9 cellular contexts compared by ENCODE assay signal in the genomic region with DNA sequence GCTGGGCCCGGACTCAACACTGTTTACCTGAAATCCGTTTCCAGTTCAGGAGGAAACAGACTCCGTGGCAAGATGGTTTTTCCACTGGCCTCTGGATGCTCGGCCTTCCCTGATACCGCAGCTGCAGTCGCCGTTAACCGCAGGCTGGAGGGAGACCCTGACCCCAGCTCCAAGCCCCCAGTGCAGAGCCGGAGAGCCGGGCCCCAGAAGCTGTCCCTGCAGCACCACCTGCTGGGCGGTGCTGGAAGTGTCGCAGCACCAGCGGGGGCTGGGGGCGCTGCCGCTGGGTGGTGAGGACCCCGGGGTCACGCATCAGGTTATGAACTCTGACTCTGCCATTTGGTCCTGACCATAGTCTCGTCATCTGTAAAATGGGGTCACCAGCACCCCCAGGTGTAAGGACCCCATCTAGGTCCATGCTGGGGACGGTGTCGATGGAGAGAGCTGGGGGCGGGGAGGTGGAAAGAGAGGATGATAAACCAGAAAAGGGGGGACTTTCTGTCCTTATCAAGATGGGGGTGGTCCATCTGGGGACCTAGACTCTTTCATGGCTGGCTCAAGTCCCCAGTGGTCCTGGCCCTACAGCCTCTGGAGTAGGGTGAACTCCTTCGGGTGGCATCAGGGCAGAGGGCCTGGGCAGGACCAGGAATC. TPM values are rescaled to one million over a fixed set of nuclear protein-coding genes. Genes with fewer than 3 reads are reported as not detected.
DNase-seq lines count a peak whose midpoint lies in the region; ATAC-seq, FAIRE-seq and TF ChIP-seq lines count a peak whose summit lies in the region.
"Had no signal": no experiment of that assay in that cellular context is flagged by ENCODE, and none has a peak within 500 bp of the region (broad histone marks: within the 10 kb centered on the region; RNA-seq: fewer than 3 reads in every experiment).

No MANE protein-coding gene starts in this region.

- peak in 3 of 4 donors; percentile 56 to 68 (median 67) for ATAC-seq in pancreas

- H3K4me3 Mint-ChIP-seq in activated CD4-positive, alpha-beta T cell treated with anti-CD3 and anti-CD28 coated beads, Interleukin-2, amount 10 ng/mL, durations not matched to agents 24 days and 14 days: no peak overlapping the region

- H3K4me3 ChIP-seq in A673 (ENCODE audit: low read depth, low read length, poor library complexity, severe bottlenecking) (no peak overlapping the region), pancreas (no peak overlapping the region)

- CTCF ChIA-PET in A673 (lab: Charles Lee): interaction anchor here (1.0 to 2.8 kb wide), 5 partner anchors 12 to 199 kb away, joined by 4 to 45 read pairs (median 4); no protein-coding TSS in a partner anchor

- H3K27me3 Mint-ChIP-seq in activated CD4-positive, alpha-beta T cell treated with anti-CD3 and anti-CD28 coated beads, Interleukin-2, amount 10 ng/mL, durations not matched to agents 24 days and 14 days: peaks cover 4% of the 10 kb centered on the region

- TF ChIP-seq CTCF in A673 (conservative IDR thresholded peaks at IDR 0.05; ENCODE audit: low read depth, low read length) (peak; percentile 98), GM20000 (IDR thresholded peaks at IDR 0.05; ENCODE audit: extremely low read depth, missing control alignments) (peak; percentile 82), pancreas (IDR thresholded peaks at IDR 0.05) (peak; percentile 77 to 91 (median 90))

- H3K9me3 Mint-ChIP-seq in activated CD4-positive, alpha-beta T cell treated with anti-CD3 and anti-CD28 coated beads, Interleukin-2, amount 10 ng/mL, durations not matched to agents 24 days and 14 days: peaks cover under 1% of the 10 kb centered on the region

- H3K27ac Mint-ChIP-seq in activated CD4-positive, alpha-beta T cell treated with anti-CD3 and anti-CD28 coated beads, Interleukin-2, amount 10 ng/mL, durations not matched to agents 24 days and 14 days: no peak overlapping the region

- H3K36me3 Mint-ChIP-seq in activated CD4-positive, alpha-beta T cell treated with anti-CD3 and anti-CD28 coated beads, Interleukin-2, amount 10 ng/mL, durations not matched to agents 24 days and 14 days (ENCODE audit: low read depth): peaks cover 3% of the 10 kb centered on the region

- intact Hi-C loops in A673 (cut with micrococcal nuclease; ENCODE audit: unreplicated experiment): loop anchor here (1.0 kb wide), 1 partner anchor 73 kb away; no protein-coding TSS in a partner anchor
- intact Hi-C loops in activated CD4-positive, alpha-beta T cell treated with anti-CD3 and anti-CD28 coated beads, Interleukin-2, amount 10 ng/mL, durations not matched to agents 24 days and 14 days (cut with micrococcal nuclease): loop anchor here (1.0 to 5.0 kb wide), 2 partner anchors 75 to 159 kb away; no protein-coding TSS in a partner anchor
- intact Hi-C loops in pancreas (cut with DNase I): loop anchor here in 2 of 3 donors (2.0 to 5.0 kb wide), 2 partner anchors 73 to 75 kb away; no protein-coding TSS in a partner anchor

- no peaks in the 10 kb centered on the region for H3K4me1 Mint-ChIP-seq in activated CD4-positive, alpha-beta T cell treated with anti-CD3 and anti-CD28 coated beads, Interleukin-2, amount 10 ng/mL, durations not matched to agents 24 days and 14 days

- no peak overlapping the region for H3K27ac ChIP-seq in A673 (ENCODE audit: low read depth, low read length, poor library complexity, severe bottlenecking)
- no peak overlapping the region for H3K27ac ChIP-seq in pancreas

- FAIRE-seq in pancreas (lab: Jason Lieb, UNC): no peak

- H3K36me3 ChIP-seq in A673 (ENCODE audit: insufficient read depth, low read length, poor library complexity, severe bottlenecking) (no peaks in the 10 kb centered on the region), pancreas (no peaks in the 10 kb centered on the region)

- DNase-seq in A673 (ENCODE audit: low spot score) (peak; percentile 22), GM20000 (ENCODE audit: low spot score) (peak; percentile 83), epidermal melanocyte (ENCODE audit: insufficient read length, low spot score) (peak; percentile 72), pancreas (peak in 3 of 6 donors; percentile 23 to 77 (median 74)), DMS53 treated with DMSO at 0.1 percent for 48 hours (lab: John Stamatoyannopoulos, UW; ENCODE audit: unreplicated experiment) (no peak), HCEC 1CT (no peak), EL (no peak)
- peak; percentile 81 for DNase-seq in activated CD4-positive, alpha-beta T cell treated with anti-CD3 and anti-CD28 coated beads, Interleukin-2, amount 10 ng/mL, durations not matched to agents 24 days and 14 days

- H3K27me3 ChIP-seq in A673 (replicated peaks; ENCODE audit: insufficient read depth, low read depth, low read length, poor library complexity) (peaks cover 5% of the 10 kb centered on the region), pancreas (peaks cover 0 to 15% (median 2%) of the 10 kb centered on the region in 4 donors)

- no TSS peak for BruUV-seq in A673 (replicated peaks; lab: Mats Ljungman, UMichigan)

- POLR2A ChIA-PET in A673 (lab: Charles Lee; ENCODE audit: low non-redundant PET): no interaction called here

- 16 to 19% methylated on average over 22 of the region's 22 CpGs for WGBS in pancreas, 2 donors

- H3K4me1 ChIP-seq in A673 (ENCODE audit: insufficient read depth, low read length, poor library complexity, severe bottlenecking) (no peaks in the 10 kb centered on the region), pancreas (no peaks in the 10 kb centered on the region)

- H3K9me3 ChIP-seq in A673 (ENCODE audit: low read depth, low read length, poor library complexity, severe bottlenecking) (peaks cover 11% of the 10 kb centered on the region), pancreas (no peaks in the 10 kb centered on the region)

RNA-seq across cellular contexts. Expression of a gene that starts 20.8 kb away (rescaled TPM):
- total RNA-seq in A673 (2021) (0.26 and 1.6 TPM in 2 replicates), pancreas (under 1 TPM in 1 of 6 donors, not detected in 5; 0.47 TPM)
- total RNA-seq in activated CD4-positive, alpha-beta T cell treated with anti-CD3 and anti-CD28 coated beads, Interleukin-2, amount 10 ng/mL, durations not matched to agents 24 days and 14 days: not detected in 2 replicates
- polyA plus RNA-seq in pancreas: under 1 TPM in 1 of 2 donors, not detected in 1; 0.02 TPM
- polyA plus RNA-seq: adipose tissue had no signal

Comparison
In these comparisons a context has a peak if more than half of its experiments do, and no peak if none do; other contexts are left out.
1. DNase-seq: peak in A673 (single experiment), GM20000 (single experiment), activated CD4-positive, alpha-beta T cell treated with anti-CD3 and anti-CD28 coated beads, Interleukin-2, amount 10 ng/mL, durations not matched to agents 24 days and 14 days (single experiment) and epidermal melanocyte (single experiment); none in DMS53 treated with DMSO at 0.1 percent for 48 hours (single experiment), HCEC 1CT (single experiment) and EL (single experiment).
2. Peak in every context shown above with its lines, with median percentiles within 50 percentile points of each other: CTCF ChIP-seq.